ENCODE assay signal across 8 cellular contexts in genomic region chr11:16737860-16738197, GRCh38.
A peak's percentile ranks its signal among the peaks of the same experiment; 100 is the strongest.
DNase-seq lines count a peak whose midpoint lies in the region; ATAC-seq and TF ChIP-seq lines count a peak whose summit lies in the region.

No MANE protein-coding gene starts in this region.

- H3K9me2 ChIP-seq in OCI-LY1 (ENCODE audit: low read depth, low read length), result no peaks in the 10 kb centered on the region

- DNase-seq in fibroblast of pulmonary artery (ENCODE audit: low read depth) (no peak), skeletal muscle cell (ENCODE audit: low read depth) (no peak), CD1c-positive myeloid dendritic cell (ENCODE audit: extremely low spot score) (no peak), NCI-H1930 (lab: John Stamatoyannopoulos, UW) (no peak), NCI-H1436 treated with DMSO at 0.1 percent for 48 hours (lab: John Stamatoyannopoulos, UW) (no peak)

- peak overlapping the region; percentile 19; the same call in 1 of the 2 replicates for H2AFZ ChIP-seq in OCI-LY1 (ENCODE audit: low read length)

- ATAC-seq in GM18502 (IDR thresholded peaks at IDR 0.05; ENCODE audit: poor library complexity, unreplicated experiment), result peak; percentile 23

- no peaks in the 10 kb centered on the region for H3K27me3 ChIP-seq in OCI-LY1 (ENCODE audit: insufficient read depth, low read length)

- H3K4me2 ChIP-seq in OCI-LY1 (ENCODE audit: low read length), result peak overlapping the region; percentile 68

- H3K9me3 ChIP-seq in HEK293 (ENCODE audit: control insufficient read depth, insufficient read depth, low read depth, low read length), result no peaks in the 10 kb centered on the region
- no peaks in the 10 kb centered on the region for H3K9me3 ChIP-seq in OCI-LY1 (ENCODE audit: low read length)

- H3K4me1 ChIP-seq in HEK293 (ENCODE audit: control insufficient read depth, insufficient read depth, low read length) (no peaks in the 10 kb centered on the region), OCI-LY1 (ENCODE audit: insufficient read depth, low read length, severe bottlenecking) (peaks cover 31% of the 10 kb centered on the region)

- peak overlapping the region; percentile 87 for H3K9ac ChIP-seq in OCI-LY1 (ENCODE audit: low read length)

- H3K36me3 ChIP-seq in HEK293 (ENCODE audit: control insufficient read depth in 2 of 2, insufficient read depth in 1 of 2, low read length in 2 of 2), result peaks cover 0 to 16% of the 10 kb centered on the region in 2 experiments; a peak in 2 of 3 replicates
- H3K36me3 ChIP-seq in OCI-LY1 (ENCODE audit: insufficient read depth, low read length), result peaks cover 24% of the 10 kb centered on the region

- no peaks in the 10 kb centered on the region for H4K20me1 ChIP-seq in OCI-LY1 (ENCODE audit: insufficient read depth, low read length)

- POLR2A ChIA-PET in HEK293 (lab: Yijun Ruan, JAX), result interaction anchor here (0.7 kb wide), 2 partner anchors 232 to 1288 kb away, joined by 3 read pairs; no protein-coding TSS in a partner anchor

- H3K4me3 ChIP-seq in HEK293 (ENCODE audit: low read depth, low read length) (peak overlapping the region; percentile 96), OCI-LY1 (ENCODE audit: low read depth, low read length, poor library complexity, severe bottlenecking) (peak overlapping the region; percentile 77), fibroblast of pulmonary artery (replicated peaks; ENCODE audit: low read depth, low read length) (peak overlapping the region; percentile 97), skeletal muscle cell (ENCODE audit: low read depth, low read length) (peak overlapping the region; percentile 88)

- CTCF ChIA-PET in HEK293 (lab: Yijun Ruan, JAX), result interaction anchor here (0.6 to 1.2 kb wide), 4 partner anchors 9 to 1122 kb away, joined by 3 to 6 read pairs (median 5); no protein-coding TSS in a partner anchor

- no peaks in the 10 kb centered on the region for H3F3A ChIP-seq in OCI-LY1 (ENCODE audit: insufficient read depth, low read length)

- H3K79me2 ChIP-seq in OCI-LY1 (ENCODE audit: insufficient read depth, low read length), result peaks cover 42% of the 10 kb centered on the region

- TF ChIP-seq CTCF in HEK293 (tag by site-specific recombination; IDR thresholded peaks at IDR 0.05), result no peak
- TF ChIP-seq CTCF in OCI-LY1 (IDR thresholded peaks at IDR 0.05; ENCODE audit: low read length), result no peak
- TF ChIP-seq CTCF in fibroblast of pulmonary artery (IDR thresholded peaks at IDR 0.05; ENCODE audit: low read length, missing control alignments), result no peak

- H3K27ac ChIP-seq in HEK293 (ENCODE audit: extremely low read depth, low read depth, low read length), result no peak overlapping the region; the same call in 1 of the 2 replicates
- H3K27ac ChIP-seq in OCI-LY1 (ENCODE audit: low read depth, low read length, poor library complexity, severe bottlenecking), result peak overlapping the region; percentile 61

TF ChIP-seq in HEK293, 187 proteins besides CTCF, POLR2A, EP300 and RAD21:
- TF ChIP-seq ZNF311 (tag by site-specific recombination; IDR thresholded peaks at IDR 0.05; ENCODE audit: borderline replicate concordance) (no peak), ZNF837 (tag by site-specific recombination; IDR thresholded peaks at IDR 0.05) (no peak), ZNF133 (tag by site-specific recombination; IDR thresholded peaks at IDR 0.05) (no peak), KLF10 (tag by site-specific recombination; IDR thresholded peaks at IDR 0.05) (no peak), ZNF664 (tag by site-specific recombination; IDR thresholded peaks at IDR 0.05) (no peak), PRDM1 (tag by site-specific recombination; IDR thresholded peaks at IDR 0.05) (0 out of 2 replicates have a peak, but pooled peaks have one; percentile 3), ZNF670 (tag by site-specific recombination; IDR thresholded peaks at IDR 0.05; ENCODE audit: low read depth) (no peak), EGR2 (tag by site-specific recombination; IDR thresholded peaks at IDR 0.05; ENCODE audit: low read depth) (no peak), TCF7L2 (IDR thresholded peaks at IDR 0.05; ENCODE audit: borderline replicate concordance, low read depth, low read length) (no peak), ZNF791 (tag by site-specific recombination; IDR thresholded peaks at IDR 0.05) (no peak), PRDM10 (tag by site-specific recombination; IDR thresholded peaks at IDR 0.05) (peak; percentile 84), ZNF121 (tag by site-specific recombination; IDR thresholded peaks at IDR 0.05) (no peak), HOXC10 (CRISPR knock-in tag; IDR thresholded peaks at IDR 0.05) (no peak), REPIN1 (tag by site-specific recombination; IDR thresholded peaks at IDR 0.05; ENCODE audit: low read depth) (no peak), ZNF423 (tag by site-specific recombination; IDR thresholded peaks at IDR 0.05) (no peak), ZBTB44 (tag by site-specific recombination; IDR thresholded peaks at IDR 0.05) (no peak), ZNF292 (tag by site-specific recombination; IDR thresholded peaks at IDR 0.05; ENCODE audit: borderline replicate concordance, low read depth) (no peak)
TF ChIP-seq in HEK293: peak in this region for 2.
